Comparison of ENCODE assay signal across 30 cellular contexts in genomic region chr5:159645194-159645846, GRCh38.
"Had no signal": no experiment of that assay in that cellular context is flagged by ENCODE, and none has a peak within 500 bp of the region (broad histone marks: within the 10 kb centered on the region; RNA-seq: fewer than 3 reads in every experiment).

No MANE protein-coding gene starts in this region.

- H3K27me3 ChIP-seq: adrenal gland, body of pancreas, heart right ventricle, left lung, pancreas, spleen, transverse colon had no signal

- H3K9me3 Mint-ChIP-seq: activated CD4-positive, alpha-beta memory T cell treated with anti-CD3 and anti-CD28 coated beads for 36 hours; activated CD4-positive, alpha-beta T cell treated with anti-CD3 and anti-CD28 coated beads, Interleukin-2, amount 10 ng/mL, durations not matched to agents 24 days and 14 days; activated naive CD4-positive, alpha-beta T cell treated with anti-CD3 and anti-CD28 coated beads for 36 hours; activated naive CD8-positive, alpha-beta T cell treated with anti-CD3 and anti-CD28 coated beads for 36 hours; activated T-helper 1 cell treated with anti-CD3 and anti-CD28 coated beads, Interleukin-12 subunit alpha, Interleukin-12 subunit beta, Interleukin-2, Interleukin-4 antibody, amounts not matched to agents 30 ng/mL and 10 ng/mL and 1 ng/mL, durations not matched to agents 14 hours and 24 hours and 36 hours; effector memory CD8-positive, alpha-beta T cell; naive thymus-derived CD4-positive, alpha-beta T cell; neural crest cell; T-helper 1 cell treated with Interleukin-12 subunit alpha and Interleukin-12 subunit beta and Interleukin-4 antibody, amounts not matched to agents 30 μg/mL and 1 μg/mL, for 36 hours had no signal

- H3K4me1 Mint-ChIP-seq: activated CD4-positive, alpha-beta T cell treated with anti-CD3 and anti-CD28 coated beads, Interleukin-2, amount 10 ng/mL, durations not matched to agents 24 days and 14 days; activated naive CD8-positive, alpha-beta T cell treated with anti-CD3 and anti-CD28 coated beads for 36 hours; naive thymus-derived CD4-positive, alpha-beta T cell; neural crest cell had no signal

- H3K4me1 ChIP-seq: adrenal gland, body of pancreas, left lung, pancreas, psoas muscle, spleen, transverse colon had no signal

- H3K27me3 Mint-ChIP-seq: activated CD4-positive, alpha-beta T cell treated with anti-CD3 and anti-CD28 coated beads, Interleukin-2, amount 10 ng/mL, durations not matched to agents 24 days and 14 days had no signal

- H3K36me3 Mint-ChIP-seq: activated CD4-positive, alpha-beta memory T cell treated with anti-CD3 and anti-CD28 coated beads for 36 hours; activated naive CD8-positive, alpha-beta T cell treated with anti-CD3 and anti-CD28 coated beads for 36 hours; naive thymus-derived CD4-positive, alpha-beta T cell had no signal

- H3K27ac Mint-ChIP-seq: activated CD4-positive, alpha-beta memory T cell treated with anti-CD3 and anti-CD28 coated beads for 36 hours; activated CD4-positive, alpha-beta T cell treated with anti-CD3 and anti-CD28 coated beads, Interleukin-2, amount 10 ng/mL, durations not matched to agents 24 days and 14 days; activated naive CD4-positive, alpha-beta T cell treated with anti-CD3 and anti-CD28 coated beads for 36 hours; activated naive CD8-positive, alpha-beta T cell treated with anti-CD3 and anti-CD28 coated beads for 36 hours; activated T-helper 1 cell treated with anti-CD3 and anti-CD28 coated beads, Interleukin-12 subunit alpha, Interleukin-12 subunit beta, Interleukin-2, Interleukin-4 antibody, amounts not matched to agents 30 ng/mL and 10 ng/mL and 1 ng/mL, durations not matched to agents 14 hours and 24 hours and 36 hours; effector memory CD8-positive, alpha-beta T cell; naive thymus-derived CD4-positive, alpha-beta T cell; T-helper 1 cell treated with Interleukin-12 subunit alpha and Interleukin-12 subunit beta and Interleukin-4 antibody, amounts not matched to agents 30 μg/mL and 1 μg/mL, for 36 hours had no signal

- H3K4me3 Mint-ChIP-seq: activated CD4-positive, alpha-beta memory T cell treated with anti-CD3 and anti-CD28 coated beads for 36 hours; activated CD4-positive, alpha-beta T cell treated with anti-CD3 and anti-CD28 coated beads, Interleukin-2, amount 10 ng/mL, durations not matched to agents 24 days and 14 days; activated naive CD4-positive, alpha-beta T cell treated with anti-CD3 and anti-CD28 coated beads for 36 hours; activated naive CD8-positive, alpha-beta T cell treated with anti-CD3 and anti-CD28 coated beads for 36 hours; activated T-helper 1 cell treated with anti-CD3 and anti-CD28 coated beads, Interleukin-12 subunit alpha, Interleukin-12 subunit beta, Interleukin-2, Interleukin-4 antibody, amounts not matched to agents 30 ng/mL and 10 ng/mL and 1 ng/mL, durations not matched to agents 14 hours and 24 hours and 36 hours; effector memory CD8-positive, alpha-beta T cell; naive thymus-derived CD4-positive, alpha-beta T cell; neural crest cell; T-helper 1 cell treated with Interleukin-12 subunit alpha and Interleukin-12 subunit beta and Interleukin-4 antibody, amounts not matched to agents 30 μg/mL and 1 μg/mL, for 36 hours had no signal

- H3K4me3 ChIP-seq: adrenal gland, body of pancreas, heart right ventricle, left lung, pancreas, psoas muscle, spleen, transverse colon had no signal

- ATAC-seq: activated CD4-positive, CD25-positive, alpha-beta regulatory T cell treated with anti-CD3 and anti-CD28 coated beads, Interleukin-2, amount 50 U/mL, for 24 hours; body of pancreas; effector memory CD8-positive, alpha-beta T cell; left lung; naive thymus-derived CD4-positive, alpha-beta T cell; pancreas; psoas muscle had no signal

- H3K36me3 ChIP-seq: adrenal gland, heart right ventricle, left lung, pancreas, spleen, transverse colon, WERI-Rb-1 had no signal

- H3K27ac ChIP-seq: adrenal gland, body of pancreas, left lung, pancreas, psoas muscle, spleen, transverse colon, WERI-Rb-1 had no signal

- H3K9me3 ChIP-seq: adrenal gland, body of pancreas, heart right ventricle, left lung, pancreas, psoas muscle, spleen, transverse colon had no signal

- DNase-seq: activated CD4-positive, alpha-beta memory T cell treated with anti-CD3 and anti-CD28 coated beads for 36 hours; activated CD4-positive, alpha-beta T cell treated with anti-CD3 and anti-CD28 coated beads, Interleukin-2, amount 10 ng/mL, durations not matched to agents 24 days and 14 days; activated CD8-positive, alpha-beta memory T cell treated with anti-CD3 and anti-CD28 coated beads, Interleukin-2, amount 50 U/mL, for 4 hours; activated effector memory CD4-positive, alpha-beta T cell treated with anti-CD3 and anti-CD28 coated beads, Interleukin-2, amount 50 U/mL, for 16 hours; activated naive CD4-positive, alpha-beta T cell treated with anti-CD3 and anti-CD28 coated beads for 36 hours; activated naive CD8-positive, alpha-beta T cell treated with anti-CD3 and anti-CD28 coated beads for 36 hours; activated T-cell treated with anti-CD3 and anti-CD28 coated beads, Interleukin-2, amount 50 U/mL, for 1 hour; adrenal gland; aorta; body of pancreas; caudate nucleus; cortex of kidney; effector memory CD8-positive, alpha-beta T cell; erythroblast; heart right ventricle; kidney glomerular epithelial cell; left lung; naive thymus-derived CD4-positive, alpha-beta T cell; nucleus accumbens; pancreas; psoas muscle; spleen; stimulated activated naive CD4-positive, alpha-beta T cell treated with Interleukin-2 at 50 U/mL for 16 hours; T-helper 9 cell; transverse colon; WERI-Rb-1 had no signal
